Comparison of ENCODE assay signal across 23 cellular contexts in the genomic region with DNA sequence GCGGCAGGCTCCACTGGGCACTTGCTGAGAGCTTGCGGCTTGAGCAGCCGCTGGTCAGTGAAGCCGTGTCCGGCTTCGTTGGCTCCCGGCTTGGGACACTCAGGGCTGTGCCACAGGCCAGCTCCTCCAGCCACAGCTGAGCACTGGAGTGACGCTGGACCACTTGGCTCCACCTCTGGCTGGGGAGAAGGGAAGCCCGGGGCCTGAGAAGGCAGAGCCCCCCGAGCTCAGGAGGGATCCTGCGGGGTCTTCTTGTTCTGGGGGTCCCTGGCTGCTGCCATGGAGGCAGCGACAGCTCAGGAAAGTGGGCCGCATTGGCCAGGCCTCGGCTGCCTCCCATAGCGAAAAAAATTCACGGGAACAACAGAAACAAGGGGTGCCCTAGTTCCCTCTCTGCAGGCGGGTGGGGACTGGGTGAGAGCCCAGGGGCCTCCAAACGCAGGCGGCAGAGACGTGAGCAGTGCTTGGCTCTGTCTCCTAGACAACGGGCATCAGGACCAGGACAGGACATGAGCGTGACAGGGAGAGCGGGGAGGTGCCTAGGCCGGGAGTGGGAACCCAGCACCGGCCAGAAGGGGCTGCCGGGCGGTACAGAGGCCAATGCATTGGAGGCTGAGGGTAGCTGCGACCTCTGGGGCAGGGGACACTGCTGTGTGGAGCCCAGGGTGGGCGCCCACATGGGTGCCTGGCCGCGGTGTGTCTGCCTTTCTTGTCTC. TPM values are rescaled to one million over a fixed set of nuclear protein-coding genes. Genes with fewer than 3 reads are reported as not detected.
DNase-seq lines count a peak whose midpoint lies in the region; ATAC-seq, FAIRE-seq and TF ChIP-seq lines count a peak whose summit lies in the region.
"Had no signal": no experiment of that assay in that cellular context is flagged by ENCODE, and none has a peak within 500 bp of the region (broad histone marks: within the 10 kb centered on the region; RNA-seq: fewer than 3 reads in every experiment).

No MANE protein-coding gene starts in this region.

- H3K27ac ChIP-seq in HCT116 (ENCODE audit: low read depth, low read length) (no peak overlapping the region), K562 (ENCODE audit: extremely low read depth, low read depth, low read length) (no peak overlapping the region), neuronal stem cell (replicated peaks; ENCODE audit: low read length) (no peak overlapping the region), hepatocyte (no peak overlapping the region)
- H3K27ac ChIP-seq: brain microvascular endothelial cell, colonic mucosa, heart left ventricle, left ventricle myocardium inferior, prostate gland, SJCRH30, VCaP had no signal

- no peak overlapping the region for H2AK5ac ChIP-seq in neuronal stem cell (ENCODE audit: low read depth, low read length)

- CTCF ChIA-PET in HCT116 (lab: Charles Lee) (interaction anchor here (0.7 kb wide), 1 partner anchor 19 kb away, joined by 3 read pairs; no protein-coding TSS in a partner anchor), K562 (lab: Yijun Ruan, JAX; ENCODE audit: low intra/inter-chr PET ratio) (no interaction called here)

- no peak for FAIRE-seq in K562 (lab: Jason Lieb, UNC)
- FAIRE-seq: endometrium had no signal

- H3K4ac ChIP-seq in neuronal stem cell (ENCODE audit: low read length) = no peak overlapping the region

- TF ChIP-seq POLR2A in HCT116 (IDR thresholded peaks at IDR 0.05; ENCODE audit: borderline replicate concordance, extremely low read depth, insufficient read depth, insufficient read length) = no peak
- TF ChIP-seq POLR2A in K562 (conservative IDR thresholded peaks at IDR 0.05) = 0 out of 2 replicates have a peak, but pooled peaks have one; percentile 36

- peak overlapping the region; percentile 82 for H3K14ac ChIP-seq in neuronal stem cell (ENCODE audit: low read length)

- H2BK120ac ChIP-seq in neuronal stem cell (ENCODE audit: low read depth, low read length) = no peak overlapping the region

- H3K9ac ChIP-seq in HCT116 (ENCODE audit: low read length) (no peak overlapping the region), K562 (ENCODE audit: insufficient read depth in 1 of 2, low read depth in 2 of 2, low read length in 2 of 2) (no peak overlapping the region), neuronal stem cell (ENCODE audit: low read depth, low read length, poor library complexity) (no peak overlapping the region)

- RAD21 ChIA-PET in HCT116 (lab: Charles Lee; ENCODE audit: low non-redundant PET in 1 of 2, low total read pairs in 2 of 2, uncharacterized antibody in 2 of 2, unreplicated experiment in 2 of 2) = no interaction called here

- no peaks in the 10 kb centered on the region for H4K20me1 ChIP-seq in HCT116 (ENCODE audit: insufficient read depth)
- H4K20me1 ChIP-seq in K562 (replicated peaks; ENCODE audit: control insufficient read depth, insufficient read depth, low read length) = peaks cover 20% of the 10 kb centered on the region
- H4K20me1 ChIP-seq in hepatocyte (ENCODE audit: insufficient read depth, poor library complexity, severe bottlenecking) = no peaks in the 10 kb centered on the region

- TF ChIP-seq CTCF in HCT116 (IDR thresholded peaks at IDR 0.05 in 2 of 3, conservative IDR thresholded peaks at IDR 0.05 in 1 of 3; ENCODE audit: borderline replicate concordance in 1 of 3, insufficient read depth in 1 of 3, low read depth in 2 of 3, low read length in 2 of 3) (no peak), K562 (IDR thresholded peaks at IDR 0.05 in 2 of 3, conservative IDR thresholded peaks at IDR 0.05 in 1 of 3; ENCODE audit: insufficient read depth in 2 of 3, low read depth in 1 of 3, low read length in 3 of 3) (no peak), hepatocyte (IDR thresholded peaks at IDR 0.05; ENCODE audit: poor library complexity) (no peak)

- no peak overlapping the region for H3K4me3 ChIP-seq in HCT116 (replicated peaks in 1 of 2; ENCODE audit: low read depth in 1 of 2, low read length in 2 of 2)
- no peak overlapping the region for H3K4me3 ChIP-seq in K562
- H3K4me3 ChIP-seq in neuronal stem cell (ENCODE audit: low read length in 2 of 2) = no peak overlapping the region
- no peak overlapping the region for H3K4me3 ChIP-seq in hepatocyte
- H3K4me3 ChIP-seq: colonic mucosa, heart left ventricle, left ventricle myocardium inferior, prostate gland, SJCRH30 had no signal

- no peak overlapping the region for H3K18ac ChIP-seq in neuronal stem cell (ENCODE audit: low read length)

- H4K91ac ChIP-seq in neuronal stem cell (ENCODE audit: low read depth, low read length, poor library complexity) = no peak overlapping the region

- no peak for TF ChIP-seq EP300 in K562 (IDR thresholded peaks at IDR 0.05; ENCODE audit: low read length)

- no peak overlapping the region for H2BK15ac ChIP-seq in neuronal stem cell (ENCODE audit: low read length)

- H3K9me2 ChIP-seq in HCT116 (ENCODE audit: insufficient read depth) (no peaks in the 10 kb centered on the region), hepatocyte (replicated peaks; ENCODE audit: insufficient read depth) (no peaks in the 10 kb centered on the region)

- 91% methylated on average over 29 of the region's 31 CpGs for WGBS in K562 (ENCODE audit: insufficient coverage, low coverage, missing lambda C conversion rate)
- no CpG with 5 or more reads among the region's 31 CpGs for WGBS in neuronal stem cell (ENCODE audit: extremely low coverage in 2 of 2, insufficient read length in 2 of 2, insufficient replicate concordance in 1 of 2), 2 donors
- 94% methylated on average over 29 of the region's 31 CpGs for WGBS in hepatocyte (ENCODE audit: low lambda C conversion rate, missing lambda C conversion rate)

- H2AFZ ChIP-seq in HCT116 (ENCODE audit: low read depth, low read length, poor library complexity, severe bottlenecking) = no peak overlapping the region
- H2AFZ ChIP-seq in K562 (ENCODE audit: low read depth, low read length) = no peak overlapping the region
- no peak overlapping the region for H2AFZ ChIP-seq in neuronal stem cell (ENCODE audit: low read length)
- no peak overlapping the region for H2AFZ ChIP-seq in hepatocyte

- ATAC-seq in HCT116 (no peak), K562 (0 out of 3 replicates have a peak, but pooled peaks have one; percentile 2), HG03139 (IDR thresholded peaks at IDR 0.05; ENCODE audit: unreplicated experiment) (no peak)
- ATAC-seq: heart left ventricle had no signal

- in situ Hi-C loops in K562 (cut with MboI) = no loop called here

- BruUV-seq in HCT116 (replicated peaks; lab: Mats Ljungman, UMichigan) (no TSS peak), K562 (replicated peaks; lab: Mats Ljungman, UMichigan) (no TSS peak)

- POLR2A ChIA-PET in HCT116 (lab: Charles Lee) (interaction anchor here (1.3 kb wide), 1 partner anchor 25 kb away, joined by 5 read pairs; no protein-coding TSS in a partner anchor), K562 (lab: Yijun Ruan, JAX) (interaction anchor here (0.7 to 1.5 kb wide), 10 partner anchors 10 to 38 kb away, joined by 3 to 8 read pairs (median 5); no protein-coding TSS in a partner anchor)

- TF ChIP-seq RAD21 in HCT116 (IDR thresholded peaks at IDR 0.05; ENCODE audit: low read depth) = no peak
- TF ChIP-seq RAD21 in K562 (CRISPR knock-in tag; conservative IDR thresholded peaks at IDR 0.05 in 1 of 2, IDR thresholded peaks at IDR 0.05 in 1 of 2) = no peak

- H3K9me1 ChIP-seq in K562 (ENCODE audit: control insufficient read depth, insufficient read depth, low read length) = peaks cover 3% of the 10 kb centered on the region

- no peaks in the 10 kb centered on the region for H3K4me1 ChIP-seq in HCT116 (ENCODE audit: control insufficient read depth in 1 of 2, insufficient read depth in 2 of 2, low read length in 2 of 2)
- peaks cover 0 to 68% of the 10 kb centered on the region in 2 experiments; a peak in 2 of 5 replicates for H3K4me1 ChIP-seq in K562 (replicated peaks in 1 of 2; ENCODE audit: control insufficient read depth in 2 of 2, insufficient read depth in 2 of 2, low read length in 2 of 2)
- peaks cover 0 to 4% of the 10 kb centered on the region in 2 donors for H3K4me1 ChIP-seq in neuronal stem cell (ENCODE audit: control insufficient read depth in 2 of 2, insufficient read depth in 1 of 2, low read depth in 1 of 2, low read length in 2 of 2)
- peaks cover 8% of the 10 kb centered on the region for H3K4me1 ChIP-seq in hepatocyte (ENCODE audit: insufficient read depth)
- H3K4me1 ChIP-seq: colonic mucosa, prostate gland had no signal

- H3K23ac ChIP-seq in neuronal stem cell (ENCODE audit: low read depth, low read length, poor library complexity) = peak overlapping the region; percentile 73

- peak overlapping the region; percentile 93 for H2BK5ac ChIP-seq in neuronal stem cell (ENCODE audit: low read length)

- DNase-seq in activated CD8-positive, alpha-beta memory T cell treated with anti-CD3 and anti-CD28 coated beads, Interleukin-2, amount 50 U/mL, for 4 hours = peak; percentile 23
- no peak for DNase-seq in activated CD8-positive, alpha-beta memory T cell treated with anti-CD3 and anti-CD28 coated beads for 24 hours
- DNase-seq in HCT116 (ENCODE audit: low read depth, low spot score) (no peak), K562 (ENCODE audit: extremely low read depth in 1 of 4, low spot score in 3 of 4) (no peak), neuronal stem cell (ENCODE audit: low spot score) (no peak), hepatocyte (ENCODE audit: low spot score) (no peak), GDM1 (lab: John Stamatoyannopoulos, UW) (no peak)
- DNase-seq: 8988T; BE2C; brain microvascular endothelial cell; colonic mucosa; heart left ventricle; left ventricle myocardium inferior; NCI-H1694 treated with DMSO at 0.1 percent for 48 hours; NCI-H2227 treated with DMSO at 0.1 percent for 48 hours; NCI-H82; nephron progenitor cell; SJCRH30; stimulated activated CD4-positive, alpha-beta T cell treated with anti-CD3 and anti-CD28 coated beads, Interleukin-1b, Interleukin-23, amount 100 ng/mL, for 48 hours had no signal

- peaks cover 4% of the 10 kb centered on the region; the same call in 1 of the 2 replicates for H3K79me2 ChIP-seq in HCT116 (ENCODE audit: insufficient read depth, low read length)
- H3K79me2 ChIP-seq in K562 (ENCODE audit: control insufficient read depth, insufficient read depth, low read length) = no peaks in the 10 kb centered on the region
- no peaks in the 10 kb centered on the region for H3K79me2 ChIP-seq in hepatocyte

- peaks cover 1% of the 10 kb centered on the region for H3K79me1 ChIP-seq in neuronal stem cell (ENCODE audit: low read depth, low read length)

- H3K27me3 ChIP-seq in HCT116 (ENCODE audit: insufficient read depth, low read length) (no peaks in the 10 kb centered on the region), K562 (ENCODE audit: control insufficient read depth in 2 of 2, insufficient read depth in 2 of 2, low read length in 2 of 2) (no peaks in the 10 kb centered on the region), neuronal stem cell (ENCODE audit: control insufficient read depth in 3 of 3, insufficient read depth in 3 of 3, low read depth in 1 of 3, low read length in 3 of 3) (no peaks in the 10 kb centered on the region), hepatocyte (no peaks in the 10 kb centered on the region)
- H3K27me3 ChIP-seq: BE2C, brain microvascular endothelial cell, colonic mucosa, heart left ventricle, SJCRH30 had no signal

- intact Hi-C loops in HCT116 (cut with micrococcal nuclease) = no loop called here
- intact Hi-C loops in K562 (cut with micrococcal nuclease) = no loop called here

- peaks cover 36 to 63% of the 10 kb centered on the region in 2 experiments; a peak in 3 of 4 replicates for H3K36me3 ChIP-seq in HCT116 (ENCODE audit: control insufficient read depth in 1 of 2, insufficient read depth in 2 of 2, low read length in 2 of 2)
- peaks cover 66% of the 10 kb centered on the region; the same call in 2 of the 3 replicates for H3K36me3 ChIP-seq in K562 (ENCODE audit: control insufficient read depth, insufficient read depth, low read length)
- peaks cover 12 to 37% of the 10 kb centered on the region in 2 donors for H3K36me3 ChIP-seq in neuronal stem cell (replicated peaks in 1 of 2; ENCODE audit: control insufficient read depth in 2 of 2, insufficient read depth in 2 of 2, low read length in 2 of 2)
- H3K36me3 ChIP-seq in hepatocyte (replicated peaks; ENCODE audit: insufficient read depth, low read depth) = no peaks in the 10 kb centered on the region
- H3K36me3 ChIP-seq: colonic mucosa, left ventricle myocardium inferior, prostate gland had no signal

- no peak overlapping the region for H4K8ac ChIP-seq in neuronal stem cell (ENCODE audit: low read depth, low read length)

- H3K9me3 ChIP-seq in HCT116 (ENCODE audit: control insufficient read depth in 1 of 2, insufficient read depth in 1 of 2, low read depth in 1 of 2, low read length in 2 of 2) (no peaks in the 10 kb centered on the region), K562 (replicated peaks; ENCODE audit: control insufficient read depth, insufficient read depth, low read depth, low read length) (no peaks in the 10 kb centered on the region), neuronal stem cell (replicated peaks in 1 of 2; ENCODE audit: control insufficient read depth in 2 of 2, insufficient read depth in 1 of 2, low read depth in 1 of 2, low read length in 2 of 2) (no peaks in the 10 kb centered on the region), hepatocyte (ENCODE audit: low read depth) (no peaks in the 10 kb centered on the region)
- H3K9me3 ChIP-seq: BE2C, colonic mucosa, heart left ventricle, left ventricle myocardium inferior, prostate gland, SJCRH30 had no signal

- H3K4me2 ChIP-seq in HCT116 (ENCODE audit: low read length) (no peak overlapping the region), K562 (ENCODE audit: insufficient read depth, low read length) (no peak overlapping the region), neuronal stem cell (ENCODE audit: insufficient read depth, low read length, poor library complexity, severe bottlenecking) (no peak overlapping the region), hepatocyte (no peak overlapping the region)

- H2BK12ac ChIP-seq in neuronal stem cell (ENCODE audit: low read length) = no peak overlapping the region

RNA-seq across cellular contexts. Expression of a gene that starts 37.7 kb away (rescaled TPM):
- 482 TPM for total RNA-seq in HCT116 (2021; ENCODE audit: unreplicated experiment)
- 533 and 540 TPM in 2 replicates for polyA plus RNA-seq in HCT116 (2012)
- total RNA-seq in K562 (2011; cell fraction: chromatin; rRNA removed; ENCODE audit: low replicate concordance) = 56.8 and 152 TPM in 2 replicates
- total RNA-seq in K562 (2011; cell fraction: nucleolus; rRNA removed) = 157 and 188 TPM in 2 replicates
- 147 and 156 TPM in 2 replicates for total RNA-seq in K562 (2011; cell fraction: nucleoplasm; rRNA removed)
- 60.8 and 75.7 TPM in 2 replicates for total RNA-seq in K562 (2014; rRNA removed)
- total RNA-seq in K562 (2014; rRNA removed; fragmentation: Illumina TruSeq; extraction: Trizol) = 16.9 and 18.6 TPM in 2 replicates
- total RNA-seq in K562 (2015; rRNA removed; fragmentation: Illumina TruSeq; extraction: Trizol) = 18.2 and 21.2 TPM in 2 replicates
- 187 and 220 TPM in 2 replicates for total RNA-seq in K562 (2021)
- 14.2 and 19.4 TPM in 2 replicates for polyA plus RNA-seq in K562 (2011; rRNA removed)
- 25.5 and 34.2 TPM in 2 replicates for polyA plus RNA-seq in K562 (2011; cell fraction: cytosol; rRNA removed)
- 35.3 and 43.3 TPM in 2 replicates for polyA plus RNA-seq in K562 (2011; cell fraction: nucleus; rRNA removed)
- 65.7 and 239 TPM in 2 replicates for polyA plus RNA-seq in K562 (2012)
- 97.4 and 161 TPM in 2 replicates for polyA plus RNA-seq in K562 (2014; fragmentation: Illumina TruSeq; extraction: Trizol)
- polyA plus RNA-seq in K562 (2014; fragmentation: Nextera tagmentation; extraction: Ambion mirVana) = 1 to 10 TPM; 1.9 to 4.9 TPM
- polyA plus RNA-seq in K562 (2014; rRNA removed) = 78.0 and 83.8 TPM in 2 replicates
- 11.7 and 15.5 TPM in 2 replicates for polyA minus RNA-seq in K562 (2011; rRNA and poly(A)+ RNA removed)
- polyA minus RNA-seq in K562 (2011; cell fraction: cytosol; rRNA and poly(A)+ RNA removed) = 39.4 and 72.3 TPM in 2 replicates
- 18.2 and 21.2 TPM in 2 replicates for polyA minus RNA-seq in K562 (2011; cell fraction: nucleus; rRNA and poly(A)+ RNA removed)
- polyA plus RNA-seq in neuronal stem cell (2013, experiment 1 of 2) = 18.4 TPM
- polyA plus RNA-seq in neuronal stem cell (2013, experiment 2 of 2) = 18.6 TPM
- total RNA-seq in hepatocyte = 20.4 and 29.3 TPM in 2 replicates
- 52.5 and 56.2 TPM in 2 replicates for polyA plus RNA-seq in hepatocyte
